Comparison of ENCODE assay signal across 11 cellular contexts in the genomic region with DNA sequence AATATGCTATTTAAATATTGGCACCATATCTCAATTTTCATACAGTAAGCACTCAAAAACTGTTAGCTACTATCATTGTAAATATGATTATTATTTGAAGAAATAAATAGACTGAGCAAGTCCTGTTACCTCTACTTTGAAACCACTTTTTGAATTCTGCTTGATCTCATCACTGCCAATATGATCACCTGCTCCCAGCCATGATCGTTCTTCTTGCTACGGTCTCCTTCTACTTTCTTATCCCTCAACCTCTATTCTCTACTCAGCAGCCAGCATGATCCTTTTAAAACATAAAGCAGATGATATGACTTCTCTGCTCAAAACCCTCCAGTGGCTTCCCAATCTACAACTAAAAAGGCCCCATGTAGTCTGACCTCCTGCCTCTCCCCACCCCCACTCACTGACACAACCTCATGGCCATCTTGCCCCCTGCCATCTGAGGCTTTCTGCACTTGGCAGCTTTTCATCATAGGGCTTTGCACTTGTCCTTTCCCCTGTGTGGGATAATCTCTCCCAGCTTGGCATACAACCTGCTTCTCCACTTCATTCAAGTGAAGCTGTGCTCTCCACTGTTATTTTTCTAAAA. TPM values are rescaled to one million over a fixed set of nuclear protein-coding genes. Genes with fewer than 3 reads are reported as not detected.
DNase-seq lines count a peak whose midpoint lies in the region; ATAC-seq and TF ChIP-seq lines count a peak whose summit lies in the region.
"Had no signal": no experiment of that assay in that cellular context is flagged by ENCODE, and none has a peak within 500 bp of the region (broad histone marks: within the 10 kb centered on the region; RNA-seq: fewer than 3 reads in every experiment).

No MANE protein-coding gene starts in this region.

- no peaks in the 10 kb centered on the region for H3K27me3 ChIP-seq in sigmoid colon

- no peak for TF ChIP-seq CTCF in sigmoid colon (IDR thresholded peaks at IDR 0.05)

- H3K36me3 Mint-ChIP-seq in activated T-cell treated with anti-CD3 and anti-CD28 coated beads, Interleukin-2, amount 50 U/mL, for 72 hours (ENCODE audit: insufficient read depth in 2 of 2) = no peaks in the 10 kb centered on the region

- H3K4me1 Mint-ChIP-seq in activated T-cell treated with anti-CD3 and anti-CD28 coated beads, Interleukin-2, amount 50 U/mL, for 72 hours (ENCODE audit: low read depth) = peaks cover 47% of the 10 kb centered on the region

- peaks cover 11% of the 10 kb centered on the region for H3K27me3 Mint-ChIP-seq in activated T-cell treated with anti-CD3 and anti-CD28 coated beads, Interleukin-2, amount 50 U/mL, for 72 hours (ENCODE audit: low read depth)

- DNase-seq in NCI-H510A treated with DMSO at 0.1 percent for 48 hours (lab: John Stamatoyannopoulos, UW) (peak; percentile 47), NCI-H510A (lab: John Stamatoyannopoulos, UW) (no peak), sigmoid colon (no peak), UCSD-AML1 (lab: John Stamatoyannopoulos, UW; ENCODE audit: unreplicated experiment) (no peak), DMS153 (lab: John Stamatoyannopoulos, UW) (no peak)
- DNase-seq in activated T-cell treated with anti-CD3 and anti-CD28 coated beads, Interleukin-2, amount 50 U/mL, for 72 hours = peak; percentile 20 to 44

- H3K27ac ChIP-seq in sigmoid colon = peak overlapping the region in 3 of 4 donors; percentile 28 to 60 (median 42)
- H3K27ac ChIP-seq: 22Rv1 had no signal

- peak overlapping the region; percentile 82 to 92 for H3K4me3 Mint-ChIP-seq in activated T-cell treated with anti-CD3 and anti-CD28 coated beads, Interleukin-2, amount 50 U/mL, for 72 hours
- H3K4me3 Mint-ChIP-seq: dendritic cell treated with granulocyte-macrophage colony-stimulating factor and Interleukin-4, amounts not matched to agents 40 ng/mL and 50 ng/mL, for 4 days had no signal

- TF ChIP-seq POLR2A in sigmoid colon (IDR thresholded peaks at IDR 0.05) = no peak

- peak overlapping the region; percentile 97 for H3K27ac Mint-ChIP-seq in activated T-cell treated with anti-CD3 and anti-CD28 coated beads, Interleukin-2, amount 50 U/mL, for 72 hours
- H3K27ac Mint-ChIP-seq: dendritic cell treated with granulocyte-macrophage colony-stimulating factor and Interleukin-4, amounts not matched to agents 40 ng/mL and 50 ng/mL, for 4 days had no signal

- no peaks in the 10 kb centered on the region for H3K9me3 ChIP-seq in sigmoid colon

- peak; percentile 6 for ATAC-seq in HG02885 (IDR thresholded peaks at IDR 0.05; ENCODE audit: poor library complexity, unreplicated experiment)
- ATAC-seq in activated T-cell treated with anti-CD3 and anti-CD28 coated beads, Interleukin-2, amount 50 U/mL, for 72 hours (replicated peaks in 1 of 2) = peak; percentile 6 to 12
- ATAC-seq in HG03175 (IDR thresholded peaks at IDR 0.05; ENCODE audit: unreplicated experiment) = no peak
- ATAC-seq: Panc1 had no signal

- intact Hi-C loops in sigmoid colon (cut with DNase I) = no loop called here

- 74 to 87% methylated on average over 2 of the region's 2 CpGs for WGBS in sigmoid colon, 2 donors

- H3K9me3 Mint-ChIP-seq in activated T-cell treated with anti-CD3 and anti-CD28 coated beads, Interleukin-2, amount 50 U/mL, for 72 hours = no peaks in the 10 kb centered on the region
- H3K9me3 Mint-ChIP-seq: dendritic cell treated with granulocyte-macrophage colony-stimulating factor and Interleukin-4, amounts not matched to agents 40 ng/mL and 50 ng/mL, for 4 days had no signal

- TF ChIP-seq EP300 in sigmoid colon (IDR thresholded peaks at IDR 0.05) = no peak

- peak overlapping the region in 2 of 4 donors; percentile 4 to 16 for H3K4me3 ChIP-seq in sigmoid colon

- H3K36me3 ChIP-seq in sigmoid colon = no peaks in the 10 kb centered on the region

- H3K4me1 ChIP-seq in sigmoid colon = peaks cover 0 to 39% (median 9%) of the 10 kb centered on the region in 4 donors

RNA-seq across cellular contexts. Expression of gene CD34, which starts 27.2 kb away (rescaled TPM):
- total RNA-seq in activated T-cell treated with anti-CD3 and anti-CD28 coated beads, Interleukin-2, amount 50 U/mL, for 72 hours = under 1 TPM; 0.05 to 0.09 TPM
- total RNA-seq in sigmoid colon = 10 to 100 TPM; 15.9 to 58.7 (median 32.1) TPM
- 10 to 100 TPM in 1 of 3 donors, 1 to 10 TPM in 2; 1.8 to 10.2 (median 8.4) TPM for polyA plus RNA-seq in sigmoid colon

Comparison
In these comparisons a context has a peak if more than half of its experiments do, and no peak if none do; other contexts are left out.
1. DNase-seq: peak in NCI-H510A treated with DMSO at 0.1 percent for 48 hours (single experiment) and activated T-cell treated with anti-CD3 and anti-CD28 coated beads, Interleukin-2, amount 50 U/mL, for 72 hours (2 of 2); none in NCI-H510A (single experiment), sigmoid colon (single experiment), UCSD-AML1 (single experiment) and DMS153 (single experiment).
2. RNA of gene CD34, which starts 27.2 kb away (total RNA-seq): 15.9 to 58.7 TPM in sigmoid colon; 0.05 to 0.09 TPM in activated T-cell treated with anti-CD3 and anti-CD28 coated beads, Interleukin-2, amount 50 U/mL, for 72 hours; every median in the first group is over 10 times any median in the second.